ENCODE assay signal across 8 cellular contexts in genomic region chr19:1592023-1592754, GRCh38. TPM values are rescaled to one million over a fixed set of nuclear protein-coding genes. Genes with fewer than 3 reads are reported as not detected.
A peak's percentile ranks its signal among the peaks of the same experiment; 100 is the strongest.
DNase-seq lines count a peak whose midpoint lies in the region; ATAC-seq, FAIRE-seq and TF ChIP-seq lines count a peak whose summit lies in the region.

No MANE protein-coding gene starts in this region.

- whole genome bisulfite sequencing in hepatocyte (ENCODE audit: low lambda C conversion rate, missing lambda C conversion rate): under 1% methylated on average over 57 of the region's 94 CpGs
- WGBS in aorta, 2 donors: 0% methylated on average over 48 to 94 of the region's 94 CpGs

- FAIRE-seq in astrocyte (lab: Jason Lieb, UNC): no peak

- peaks cover 11% of the 10 kb centered on the region for H3K4me1 ChIP-seq in astrocyte (ENCODE audit: insufficient read depth, low read length)
- peaks cover 9% of the 10 kb centered on the region for H3K4me1 ChIP-seq in hepatocyte (ENCODE audit: insufficient read depth)
- H3K4me1 ChIP-seq in aorta (ENCODE audit: control insufficient read depth in 1 of 2, insufficient read depth in 2 of 2, low read length in 2 of 2): peaks cover 0 to 3% of the 10 kb centered on the region in 2 donors

- in situ Hi-C loops in GM13976 (cut with MboI; ENCODE audit: low sequenced_read_pairs, unreplicated experiment): no loop called here

- no peaks in the 10 kb centered on the region for H3K27me3 Mint-ChIP-seq in astrocyte (ENCODE audit: low read depth, unreplicated experiment)

- peak overlapping the region; percentile 92 for H3K27ac ChIP-seq in astrocyte (ENCODE audit: low read depth, low read length)
- H3K27ac ChIP-seq in hepatocyte: peak overlapping the region; percentile 99
- peak overlapping the region; percentile 33 to 72 for H3K27ac ChIP-seq in aorta (ENCODE audit: low read depth in 1 of 2, low read length in 2 of 2)

- H3K9me3 ChIP-seq in astrocyte (ENCODE audit: insufficient read depth, low read depth, low read length) (no peaks in the 10 kb centered on the region), hepatocyte (ENCODE audit: low read depth) (no peaks in the 10 kb centered on the region), aorta (ENCODE audit: control insufficient read depth, low read length) (no peaks in the 10 kb centered on the region)

- H3K4me1 Mint-ChIP-seq in astrocyte (ENCODE audit: low read depth, unreplicated experiment): peaks cover 6% of the 10 kb centered on the region

- H3K79me2 ChIP-seq in astrocyte (ENCODE audit: insufficient read depth, low read length) (peaks cover 50% of the 10 kb centered on the region), hepatocyte (peaks cover 49% of the 10 kb centered on the region)

- no peaks in the 10 kb centered on the region for H3K27me3 ChIP-seq in astrocyte (ENCODE audit: insufficient read depth, low read length)
- H3K27me3 ChIP-seq in hepatocyte: no peaks in the 10 kb centered on the region
- H3K27me3 ChIP-seq in aorta (ENCODE audit: control insufficient read depth in 1 of 2, insufficient read depth in 2 of 2, low read length in 1 of 2): no peaks in the 10 kb centered on the region

- ATAC-seq in HG02623 (IDR thresholded peaks at IDR 0.05; ENCODE audit: unreplicated experiment): peak; percentile 57
- ATAC-seq in aorta (ENCODE audit: low FRiP score): peak; percentile 90

- peak overlapping the region; percentile 95 for H3K4me3 Mint-ChIP-seq in astrocyte (ENCODE audit: unreplicated experiment)

- peak overlapping the region; percentile 69 for H2AFZ ChIP-seq in astrocyte (ENCODE audit: low read depth, low read length)
- H2AFZ ChIP-seq in hepatocyte: peak overlapping the region; percentile 40

- intact Hi-C loops in aorta (cut with DNase I): no loop called here

- TF ChIP-seq CTCF in GM13976 (IDR thresholded peaks at IDR 0.05; ENCODE audit: borderline replicate concordance, control extremely low read depth, extremely low read depth, insufficient read depth, missing control alignments) (no peak), astrocyte (IDR thresholded peaks at IDR 0.05; ENCODE audit: insufficient read depth, low read depth, low read length) (no peak), hepatocyte (IDR thresholded peaks at IDR 0.05; ENCODE audit: poor library complexity) (no peak)

- H3K27ac Mint-ChIP-seq in astrocyte (ENCODE audit: unreplicated experiment): peak overlapping the region; percentile 92

- peak overlapping the region; percentile 100 for H3K9ac ChIP-seq in astrocyte (ENCODE audit: low read length)

- peak overlapping the region; percentile 97 for H3K4me2 ChIP-seq in astrocyte (ENCODE audit: low read length)
- H3K4me2 ChIP-seq in hepatocyte: peak overlapping the region; percentile 100

- H3K36me3 ChIP-seq in astrocyte (ENCODE audit: insufficient read depth, low read length) (peaks cover under 1% of the 10 kb centered on the region), hepatocyte (replicated peaks; ENCODE audit: insufficient read depth, low read depth) (no peaks in the 10 kb centered on the region), aorta (ENCODE audit: control insufficient read depth in 1 of 2, insufficient read depth in 2 of 2, low read length in 1 of 2) (peaks cover 0 to 1% of the 10 kb centered on the region in 2 donors)

- H4K20me1 ChIP-seq in astrocyte (ENCODE audit: insufficient read depth, low read length): peaks cover 38% of the 10 kb centered on the region
- H4K20me1 ChIP-seq in hepatocyte (ENCODE audit: insufficient read depth, poor library complexity, severe bottlenecking): peaks cover 41% of the 10 kb centered on the region

- H3K36me3 Mint-ChIP-seq in astrocyte (ENCODE audit: low read depth, unreplicated experiment): peaks cover 4% of the 10 kb centered on the region

- H3K4me3 ChIP-seq in astrocyte (ENCODE audit: insufficient read depth, low read depth, low read length): peak overlapping the region; percentile 84
- H3K4me3 ChIP-seq in hepatocyte: peak overlapping the region; percentile 97
- H3K4me3 ChIP-seq in aorta (ENCODE audit: low read length in 2 of 2): peak overlapping the region; percentile 57 to 90

- peak; percentile 97 for DNase-seq in GM13976 (ENCODE audit: low spot score)
- peak; percentile 75 for DNase-seq in NCI-H1105 (lab: John Stamatoyannopoulos, UW)
- DNase-seq in T-helper 2 cell: peak; percentile 69 to 94 (median 78)
- DNase-seq in astrocyte (ENCODE audit: low read depth): peak; percentile 73
- DNase-seq in hepatocyte (ENCODE audit: low spot score): peak; percentile 97
- DNase-seq in retina: peak; percentile 86
- DNase-seq in aorta: peak; percentile 91 to 94

- no peaks in the 10 kb centered on the region for H3K9me2 ChIP-seq in hepatocyte (replicated peaks; ENCODE audit: insufficient read depth)

- H3K9me3 Mint-ChIP-seq in astrocyte (ENCODE audit: unreplicated experiment): no peaks in the 10 kb centered on the region

RNA-seq across cellular contexts. Expression of gene MBD3, which starts 0.5 kb away (rescaled TPM):
- total RNA-seq in astrocyte (64.0 and 71.9 TPM in 2 replicates), hepatocyte (84.2 and 84.5 TPM in 2 replicates), aorta (10 to 100 TPM; 60.9 to 63.2 TPM)
- polyA plus RNA-seq in hepatocyte (56.3 and 66.6 TPM in 2 replicates), aorta (100 to 1,000 TPM in 1 of 2 donors, 10 to 100 TPM in 1; 37.6 to 106 TPM)

RNA-seq across cellular contexts. Expression of gene UQCR11, which starts 13.1 kb away (rescaled TPM):
- total RNA-seq in astrocyte (255 and 257 TPM in 2 replicates), hepatocyte (56.6 and 57.6 TPM in 2 replicates), aorta (100 to 1,000 TPM; 153 to 155 TPM)
- polyA plus RNA-seq in hepatocyte (672 and 684 TPM in 2 replicates), aorta (100 to 1,000 TPM; 127 to 251 TPM)

RNA-seq across cellular contexts. Expression of gene MEX3D, which starts 24.1 kb away (rescaled TPM):
- total RNA-seq in astrocyte: 51.8 and 52.1 TPM in 2 replicates
- total RNA-seq in hepatocyte: 38.7 and 45.6 TPM in 2 replicates
- polyA plus RNA-seq in hepatocyte: 6.2 and 6.6 TPM in 2 replicates
- total RNA-seq in aorta: 10 to 100 TPM; 16.1 to 20.5 TPM
- polyA plus RNA-seq in aorta: 1 to 10 TPM; 3.6 to 6.3 TPM

Comparison
In these comparisons a context has a peak if more than half of its experiments do, and no peak if none do; other contexts are left out.
1. Peak in every context shown above with its lines: DNase-seq, ATAC-seq, H3K4me3 ChIP-seq and H3K27ac ChIP-seq.